9 cellular contexts compared by ENCODE assay signal in the genomic region with DNA sequence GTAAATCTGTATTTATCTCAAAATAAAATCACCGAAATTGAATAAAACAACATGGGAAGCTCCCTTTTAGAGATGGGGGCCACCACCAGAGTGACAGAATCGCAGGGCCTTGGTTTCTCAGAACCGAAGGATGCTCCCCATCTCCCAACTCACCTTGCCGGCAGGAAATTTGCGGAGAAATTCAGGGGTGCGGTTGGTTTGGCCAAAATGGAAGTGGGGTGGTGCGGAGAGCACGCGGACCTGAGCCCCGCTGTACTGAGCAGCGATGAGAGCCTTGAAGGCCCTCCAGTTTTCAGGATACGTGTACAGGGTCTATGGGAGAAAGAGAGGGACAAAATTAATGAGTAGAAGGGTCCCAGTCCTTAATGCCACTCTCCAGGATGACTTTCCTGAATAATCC. TPM values are rescaled to one million over a fixed set of nuclear protein-coding genes. Genes with fewer than 3 reads are reported as not detected.
DNase-seq lines count a peak whose midpoint lies in the region; ATAC-seq and TF ChIP-seq lines count a peak whose summit lies in the region.
"Had no signal": no experiment of that assay in that cellular context is flagged by ENCODE, and none has a peak within 500 bp of the region (broad histone marks: within the 10 kb centered on the region; RNA-seq: fewer than 3 reads in every experiment).

No MANE protein-coding gene starts in this region.

- H3K9ac ChIP-seq in DND-41 (ENCODE audit: low read depth, low read length) = peak overlapping the region; percentile 71

- H3K4me2 ChIP-seq in DND-41 (ENCODE audit: insufficient read depth, low read length) = peak overlapping the region; percentile 64

- peak overlapping the region; percentile 99 for H3K27ac Mint-ChIP-seq in osteocyte (ENCODE audit: unreplicated experiment)

- H3K4me1 ChIP-seq in DND-41 (ENCODE audit: insufficient read depth, low read length) = peaks cover 63% of the 10 kb centered on the region
- H3K4me1 ChIP-seq in Peyer's patch = peaks cover 0 to 27% (median 3%) of the 10 kb centered on the region in 4 donors

- peaks cover 48% of the 10 kb centered on the region for H3K4me1 Mint-ChIP-seq in osteocyte (ENCODE audit: unreplicated experiment)

- H3K9me3 Mint-ChIP-seq in osteocyte (ENCODE audit: unreplicated experiment) = no peaks in the 10 kb centered on the region

- TF ChIP-seq POLR2A in Peyer's patch (IDR thresholded peaks at IDR 0.05) = no peak

- H3K27me3 ChIP-seq in DND-41 (ENCODE audit: insufficient read depth, low read length, poor library complexity) (no peaks in the 10 kb centered on the region), Peyer's patch (no peaks in the 10 kb centered on the region)

- peak overlapping the region; percentile 95 for H3K4me3 Mint-ChIP-seq in osteocyte (ENCODE audit: unreplicated experiment)

- H3K36me3 ChIP-seq in DND-41 (ENCODE audit: insufficient read depth, low read length) = peaks cover 76% of the 10 kb centered on the region
- peaks cover 0 to 53% (median 0%) of the 10 kb centered on the region in 3 donors for H3K36me3 ChIP-seq in Peyer's patch

- H3K79me2 ChIP-seq in DND-41 (ENCODE audit: insufficient read depth, low read length) = peaks cover 82% of the 10 kb centered on the region

- H3K27ac ChIP-seq in DND-41 (ENCODE audit: low read length) (peak overlapping the region; percentile 77), Peyer's patch (peak overlapping the region in 3 of 4 donors; percentile 78 to 89 (median 82))

- ATAC-seq in DND-41 (ENCODE audit: insufficient read depth, low read depth) (no peak), GM21723 (IDR thresholded peaks at IDR 0.05; ENCODE audit: unreplicated experiment) (no peak)

- peaks cover 35% of the 10 kb centered on the region; the same call in 1 of the 2 replicates for H4K20me1 ChIP-seq in DND-41 (ENCODE audit: insufficient read depth, low read length)

- H3K4me3 ChIP-seq in DND-41 (ENCODE audit: low read depth in 1 of 2, low read length in 2 of 2) (peak overlapping the region; percentile 77 to 82; a peak in 3 of 4 replicates), Peyer's patch (peak overlapping the region; percentile 74 to 83 (median 79)), epithelial cell of proximal tubule (ENCODE audit: low read depth, low read length) (peak overlapping the region; percentile 97)

- DNase-seq in DND-41 = no peak
- DNase-seq in Peyer's patch = peak in 1 of 3 donors; percentile 8
- no peak for DNase-seq in epithelial cell of proximal tubule (ENCODE audit: low read depth)
- no peak for DNase-seq in osteocyte (ENCODE audit: extremely low spot score, unreplicated experiment)
- DNase-seq in COR-L47 (lab: John Stamatoyannopoulos, UW) = no peak
- DNase-seq in D341Med (ENCODE audit: low spot score) = no peak
- no peak for DNase-seq in stimulated activated CD4-positive, alpha-beta T cell treated with anti-CD3 and anti-CD28 coated beads, Interleukin-12 subunit alpha, Interleukin-12 subunit beta, amount 100 ng/mL, for 4 hours
- DNase-seq: NCI-H1694 treated with DMSO at 0.1 percent for 48 hours had no signal

- no peaks in the 10 kb centered on the region for H3K27me3 Mint-ChIP-seq in osteocyte (ENCODE audit: unreplicated experiment)

- H3K9me3 ChIP-seq in DND-41 (ENCODE audit: insufficient read depth, low read length, severe bottlenecking) = no peaks in the 10 kb centered on the region
- H3K9me3 ChIP-seq in Peyer's patch = no peaks in the 10 kb centered on the region

- peaks cover 34% of the 10 kb centered on the region for H3K36me3 Mint-ChIP-seq in osteocyte (ENCODE audit: unreplicated experiment)

- no peak overlapping the region for H2AFZ ChIP-seq in DND-41 (ENCODE audit: low read depth, low read length)

- TF ChIP-seq CTCF in DND-41 (IDR thresholded peaks at IDR 0.05; ENCODE audit: borderline replicate concordance, extremely low read depth, low read length, poor library complexity, severe bottlenecking) = no peak
- no peak for TF ChIP-seq CTCF in Peyer's patch (IDR thresholded peaks at IDR 0.05)
- no peak for TF ChIP-seq CTCF in epithelial cell of proximal tubule (conservative IDR thresholded peaks at IDR 0.05; ENCODE audit: low read depth, low read length)
- no peak for TF ChIP-seq CTCF in osteocyte (IDR thresholded peaks at IDR 0.05)

RNA-seq across cellular contexts. Expression of a gene that starts 1.3 kb away (rescaled TPM):
- 1,000 to 10,000 TPM in 1 of 4 donors, 100 to 1,000 TPM in 3; 781 to 1,253 (median 958) TPM for total RNA-seq in Peyer's patch
- total RNA-seq in epithelial cell of proximal tubule = 2,115 and 2,170 TPM in 2 replicates
- 1,404 TPM in 2 replicates for total RNA-seq in osteocyte

RNA-seq across cellular contexts. Expression of a gene that starts 18.9 kb away (rescaled TPM):
- total RNA-seq in Peyer's patch (10 to 100 TPM in 3 of 4 donors, 1 to 10 TPM in 1; 5.0 to 29.4 (median 17.5) TPM), epithelial cell of proximal tubule (9.4 and 10.1 TPM in 2 replicates), osteocyte (12.7 and 15.6 TPM in 2 replicates)

RNA-seq across cellular contexts. Expression of a gene that starts 25.8 kb away (rescaled TPM):
- total RNA-seq in Peyer's patch = 1,000 to 10,000 TPM in 1 of 4 donors, 100 to 1,000 TPM in 3; 571 to 1,016 (median 697) TPM
- 198 and 296 TPM in 2 replicates for total RNA-seq in epithelial cell of proximal tubule
- 462 and 503 TPM in 2 replicates for total RNA-seq in osteocyte

RNA-seq across cellular contexts. Expression of a gene that starts 29.2 kb away (rescaled TPM):
- total RNA-seq in Peyer's patch (10 to 100 TPM; 47.9 to 74.7 (median 58.9) TPM), epithelial cell of proximal tubule (109 and 153 TPM in 2 replicates), osteocyte (91.6 and 107 TPM in 2 replicates)

RNA-seq across cellular contexts. Expression of a gene that starts 40.1 kb away (rescaled TPM):
- total RNA-seq in Peyer's patch = 100 to 1,000 TPM in 1 of 4 donors, 10 to 100 TPM in 3; 41.3 to 128 (median 59.8) TPM
- total RNA-seq in epithelial cell of proximal tubule = 29.7 and 31.8 TPM in 2 replicates
- total RNA-seq in osteocyte = 78.8 and 80.9 TPM in 2 replicates
